Comparison of ENCODE assay signal across 8 cellular contexts in the genomic region with DNA sequence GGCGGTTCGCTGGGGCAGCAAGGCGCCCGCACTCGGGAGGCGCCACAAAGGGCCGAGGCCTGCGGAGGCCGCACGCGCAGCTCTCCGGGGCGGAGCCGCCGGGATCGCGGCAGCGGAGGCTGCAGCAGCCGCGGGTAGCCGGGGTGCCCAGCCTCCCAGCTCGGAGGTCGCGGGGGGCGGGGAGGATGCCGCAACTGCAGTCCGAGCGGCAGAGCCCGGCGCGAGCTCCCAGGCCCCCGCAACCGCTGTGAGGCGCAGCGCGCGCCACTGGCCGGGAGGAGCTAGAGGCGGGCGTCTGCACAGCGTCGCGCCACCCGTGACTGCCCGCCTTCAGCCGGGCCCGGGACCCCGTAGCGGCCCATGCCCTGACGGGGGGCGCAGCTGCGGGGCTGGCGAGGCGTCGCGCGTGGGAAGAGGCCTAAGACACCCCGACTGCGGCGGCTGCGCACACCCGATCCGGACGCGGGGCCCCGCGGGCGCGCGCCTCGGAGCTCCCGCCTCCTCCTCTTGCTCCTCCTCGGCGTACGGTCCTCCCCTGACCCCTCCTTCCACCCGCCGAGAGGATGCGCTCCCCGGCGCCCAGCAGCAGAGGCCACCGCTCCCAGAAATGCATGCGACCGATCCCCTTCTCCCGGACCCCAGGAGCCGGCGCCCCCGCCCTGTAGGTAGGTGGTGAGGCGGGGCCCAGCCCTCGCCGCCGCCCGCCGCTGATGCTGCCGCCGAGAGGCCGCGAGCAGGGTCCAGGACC. TPM values are rescaled to one million over a fixed set of nuclear protein-coding genes. Genes with fewer than 3 reads are reported as not detected.
DNase-seq lines count a peak whose midpoint lies in the region; ATAC-seq and TF ChIP-seq lines count a peak whose summit lies in the region.

A gene with protein sequence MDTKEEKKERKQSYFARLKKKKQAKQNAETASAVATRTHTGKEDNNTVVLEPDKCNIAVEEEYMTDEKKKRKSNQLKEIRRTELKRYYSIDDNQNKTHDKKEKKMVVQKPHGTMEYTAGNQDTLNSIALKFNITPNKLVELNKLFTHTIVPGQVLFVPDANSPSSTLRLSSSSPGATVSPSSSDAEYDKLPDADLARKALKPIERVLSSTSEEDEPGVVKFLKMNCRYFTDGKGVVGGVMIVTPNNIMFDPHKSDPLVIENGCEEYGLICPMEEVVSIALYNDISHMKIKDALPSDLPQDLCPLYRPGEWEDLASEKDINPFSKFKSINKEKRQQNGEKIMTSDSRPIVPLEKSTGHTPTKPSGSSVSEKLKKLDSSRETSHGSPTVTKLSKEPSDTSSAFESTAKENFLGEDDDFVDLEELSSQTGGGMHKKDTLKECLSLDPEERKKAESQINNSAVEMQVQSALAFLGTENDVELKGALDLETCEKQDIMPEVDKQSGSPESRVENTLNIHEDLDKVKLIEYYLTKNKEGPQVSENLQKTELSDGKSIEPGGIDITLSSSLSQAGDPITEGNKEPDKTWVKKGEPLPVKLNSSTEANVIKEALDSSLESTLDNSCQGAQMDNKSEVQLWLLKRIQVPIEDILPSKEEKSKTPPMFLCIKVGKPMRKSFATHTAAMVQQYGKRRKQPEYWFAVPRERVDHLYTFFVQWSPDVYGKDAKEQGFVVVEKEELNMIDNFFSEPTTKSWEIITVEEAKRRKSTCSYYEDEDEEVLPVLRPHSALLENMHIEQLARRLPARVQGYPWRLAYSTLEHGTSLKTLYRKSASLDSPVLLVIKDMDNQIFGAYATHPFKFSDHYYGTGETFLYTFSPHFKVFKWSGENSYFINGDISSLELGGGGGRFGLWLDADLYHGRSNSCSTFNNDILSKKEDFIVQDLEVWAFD (plus strand): TSS at position 558 of the 748 bp plus-strand sequence. CDS start 24,395 bp downstream, outside the sequence.

- peak within 1 kb of the TSS; percentile 96 for H3K4me3 Mint-ChIP-seq in activated naive CD8-positive, alpha-beta T cell treated with anti-CD3 and anti-CD28 coated beads, Interleukin-2, amount 10 ng/mL, durations not matched to agents 7 days and 5 days

- peak within 1 kb of the TSS; percentile 19 for H2BK12ac ChIP-seq in trophoblast cell (ENCODE audit: low read length)

- peak within 1 kb of the TSS; percentile 60 for H3K4ac ChIP-seq in trophoblast cell (ENCODE audit: low read depth, low read length)

- H3K79me1 ChIP-seq in trophoblast cell (ENCODE audit: low read length), result peaks cover 15% of the 10 kb centered on the region

- H3K9me3 Mint-ChIP-seq in activated naive CD8-positive, alpha-beta T cell treated with anti-CD3 and anti-CD28 coated beads, Interleukin-2, amount 10 ng/mL, durations not matched to agents 7 days and 5 days, result no peaks in the 10 kb centered on the region

- H3K27ac ChIP-seq in GM23248 (peak within 1 kb of the TSS; percentile 93), Karpas-422 (ENCODE audit: low read length) (peak within 1 kb of the TSS; percentile 98), trophoblast cell (ENCODE audit: low read depth, low read length) (peak within 1 kb of the TSS; percentile 75), tibial nerve (peak within 1 kb of the TSS; percentile 95 to 99 (median 97))

- H3K36me3 ChIP-seq in GM23248 (ENCODE audit: low read depth) (no peaks in the 10 kb centered on the region), Karpas-422 (ENCODE audit: insufficient read depth, low read length) (no peaks in the 10 kb centered on the region; the same call in 1 of the 2 replicates), trophoblast cell (ENCODE audit: control insufficient read depth in 1 of 2, insufficient read depth in 2 of 2, low read length in 2 of 2) (no peaks in the 10 kb centered on the region), tibial nerve (no peaks in the 10 kb centered on the region)

- H3F3A ChIP-seq in GM23248 (ENCODE audit: insufficient read depth), result peaks cover 21% of the 10 kb centered on the region

- peak within 1 kb of the TSS; percentile 99 for H3K27ac Mint-ChIP-seq in activated naive CD8-positive, alpha-beta T cell treated with anti-CD3 and anti-CD28 coated beads, Interleukin-2, amount 10 ng/mL, durations not matched to agents 7 days and 5 days

- in situ Hi-C loops in G401 (cut with HindIII; ENCODE audit: low sequenced_read_pairs) (no loop called here), GM23248 (cut with MboI) (no loop called here)

- peak in 1 of 2 donors; percentile 93 for TF ChIP-seq EP300 in tibial nerve (IDR thresholded peaks at IDR 0.05)

- peak; percentile 71 to 95 for TF ChIP-seq POLR2A in tibial nerve (IDR thresholded peaks at IDR 0.05)

- peak within 1 kb of the TSS; percentile 83 for H2AFZ ChIP-seq in GM23248
- peak within 1 kb of the TSS; percentile 2; the same call in 1 of the 2 replicates for H2AFZ ChIP-seq in Karpas-422 (ENCODE audit: low read length)
- H2AFZ ChIP-seq in trophoblast cell (ENCODE audit: insufficient read depth, low read length, poor library complexity), result peak within 1 kb of the TSS; percentile 91

- H3K4me1 ChIP-seq in GM23248 (ENCODE audit: insufficient read depth) (peaks cover 36% of the 10 kb centered on the region), Karpas-422 (ENCODE audit: low read length) (peaks cover 68% of the 10 kb centered on the region), trophoblast cell (ENCODE audit: control insufficient read depth in 1 of 2, insufficient read depth in 2 of 2, low read length in 2 of 2) (peaks cover 5 to 6% of the 10 kb centered on the region in 2 experiments), tibial nerve (peaks cover 0 to 61% (median 40%) of the 10 kb centered on the region in 4 donors)

- peak within 1 kb of the TSS; percentile 88 for H2BK120ac ChIP-seq in trophoblast cell (ENCODE audit: insufficient read depth, low read length, poor library complexity)

- H4K12ac ChIP-seq in trophoblast cell (ENCODE audit: low read depth, low read length), result peak within 1 kb of the TSS; percentile 91

- intact Hi-C loops in Right ventricle myocardium superior (cut with DNase I), result no loop called here

- H3K14ac ChIP-seq in trophoblast cell (ENCODE audit: low read length), result peak within 1 kb of the TSS; percentile 85

- peak in 4 of 5 experiments; percentile 4 to 50 (median 26) for TF ChIP-seq CTCF in tibial nerve (IDR thresholded peaks at IDR 0.05)

- POLR2A ChIA-PET in activated naive CD8-positive, alpha-beta T cell treated with anti-CD3 and anti-CD28 coated beads, Interleukin-2, amount 10 ng/mL, durations not matched to agents 7 days and 5 days (lab: Charles Lee), result interaction anchor here (0.5 to 5.2 kb wide), 41 partner anchors 8 to 1554 kb away, joined by 3 to 161 read pairs (median 4); partner anchors contain the start of genes HDDC2, HINT3 and TRMT11

- peaks cover 13% of the 10 kb centered on the region for H3K36me3 Mint-ChIP-seq in activated naive CD8-positive, alpha-beta T cell treated with anti-CD3 and anti-CD28 coated beads, Interleukin-2, amount 10 ng/mL, durations not matched to agents 7 days and 5 days

- peak within 1 kb of the TSS; percentile 93 for H4K91ac ChIP-seq in trophoblast cell (ENCODE audit: low read depth, low read length)

- ATAC-seq in activated naive CD8-positive, alpha-beta T cell treated with anti-CD3 and anti-CD28 coated beads, Interleukin-2, amount 10 ng/mL, durations not matched to agents 7 days and 5 days (ENCODE audit: low read depth), result peak; percentile 85
- ATAC-seq in Right ventricle myocardium superior (ENCODE audit: poor library complexity), result peak; percentile 94

- H3K23ac ChIP-seq in trophoblast cell (ENCODE audit: low read length), result no peak within 1 kb of the TSS

- H3K9me2 ChIP-seq in GM23248 (ENCODE audit: insufficient read depth), result no peaks in the 10 kb centered on the region
- H3K9me2 ChIP-seq in Karpas-422 (replicated peaks; ENCODE audit: insufficient read depth, low read length), result no peaks in the 10 kb centered on the region

- peak within 1 kb of the TSS; percentile 73 for H2BK5ac ChIP-seq in trophoblast cell (ENCODE audit: low read depth, low read length, poor library complexity)

- peak within 1 kb of the TSS; percentile 54 for H2AK5ac ChIP-seq in trophoblast cell (ENCODE audit: low read length)

- H3K4me1 Mint-ChIP-seq in activated naive CD8-positive, alpha-beta T cell treated with anti-CD3 and anti-CD28 coated beads, Interleukin-2, amount 10 ng/mL, durations not matched to agents 7 days and 5 days, result peaks cover 36% of the 10 kb centered on the region

- peak within 1 kb of the TSS; percentile 99 for H4K8ac ChIP-seq in trophoblast cell (ENCODE audit: low read depth, low read length)

- DNase-seq in G401 (ENCODE audit: low spot score) (peak; percentile 84), GM23248 (peak; percentile 89), Karpas-422 (peak; percentile 90), SKM-1 treated with dmso at 0.1 percent for 144 hours (lab: John Stamatoyannopoulos, UW; ENCODE audit: unreplicated experiment) (peak; percentile 71), Right ventricle myocardium superior (peak; percentile 89), trophoblast cell (peak; percentile 39 to 66), tibial nerve (ENCODE audit: low spot score in 2 of 2) (peak; percentile 71 to 73)
- peak; percentile 85 for DNase-seq in activated naive CD8-positive, alpha-beta T cell treated with anti-CD3 and anti-CD28 coated beads, Interleukin-2, amount 10 ng/mL, durations not matched to agents 7 days and 5 days

- H3K9ac ChIP-seq in GM23248, result peak within 1 kb of the TSS; percentile 92
- peak within 1 kb of the TSS; percentile 81 for H3K9ac ChIP-seq in Karpas-422 (ENCODE audit: low read length)
- peak within 1 kb of the TSS; percentile 93 for H3K9ac ChIP-seq in trophoblast cell (ENCODE audit: low read length)

- H4K20me1 ChIP-seq in GM23248 (ENCODE audit: insufficient read depth), result no peaks in the 10 kb centered on the region
- H4K20me1 ChIP-seq in Karpas-422 (ENCODE audit: insufficient read depth, low read depth, low read length), result no peaks in the 10 kb centered on the region

- H3K27me3 ChIP-seq in GM23248 (replicated peaks; ENCODE audit: insufficient read depth) (no peaks in the 10 kb centered on the region), Karpas-422 (ENCODE audit: low read length) (no peaks in the 10 kb centered on the region), trophoblast cell (ENCODE audit: insufficient read depth, low read length) (no peaks in the 10 kb centered on the region), tibial nerve (no peaks in the 10 kb centered on the region)

- peak within 1 kb of the TSS; percentile 94 for H3K18ac ChIP-seq in trophoblast cell (ENCODE audit: low read length)

- H3K27me3 Mint-ChIP-seq in activated naive CD8-positive, alpha-beta T cell treated with anti-CD3 and anti-CD28 coated beads, Interleukin-2, amount 10 ng/mL, durations not matched to agents 7 days and 5 days, result no peaks in the 10 kb centered on the region

- 0% methylated on average over 53 to 68 of the region's 97 CpGs for WGBS in GM23248 (ENCODE audit: low coverage in 1 of 2, low lambda C conversion rate in 2 of 2, missing lambda C conversion rate in 2 of 2), 2 experiments
- WGBS in trophoblast cell (ENCODE audit: extremely low coverage, insufficient coverage, insufficient read length), result no CpG with 5 or more reads among the region's 97 CpGs
- 0 to 1% methylated on average over 26 to 39 of the region's 97 CpGs for WGBS in tibial nerve, 2 donors

- H3K4me2 ChIP-seq in GM23248 (ENCODE audit: unreplicated experiment) (peak within 1 kb of the TSS; percentile 95), Karpas-422 (ENCODE audit: low read depth, low read length, poor library complexity, severe bottlenecking) (peak within 1 kb of the TSS; percentile 87), trophoblast cell (ENCODE audit: low read length) (peak within 1 kb of the TSS; percentile 99)

- H3K9me3 ChIP-seq in GM23248 (ENCODE audit: low read depth), result no peaks in the 10 kb centered on the region
- H3K9me3 ChIP-seq in Karpas-422 (ENCODE audit: low read length), result no peaks in the 10 kb centered on the region
- H3K9me3 ChIP-seq in trophoblast cell (ENCODE audit: insufficient read depth, low read depth, low read length), result no peaks in the 10 kb centered on the region
- H3K9me3 ChIP-seq in tibial nerve, result no peaks in the 10 kb centered on the region

- H3K79me2 ChIP-seq in GM23248 (ENCODE audit: insufficient read depth) (peaks cover 9% of the 10 kb centered on the region; the same call in 1 of the 2 replicates), Karpas-422 (ENCODE audit: low read length) (peaks cover 52% of the 10 kb centered on the region), trophoblast cell (ENCODE audit: control insufficient read depth, insufficient read depth, low read length, poor library complexity) (peaks cover 2% of the 10 kb centered on the region)

- H3K4me3 ChIP-seq in GM23248 (peak within 1 kb of the TSS; percentile 78), Karpas-422 (ENCODE audit: low read length) (peak within 1 kb of the TSS; percentile 91), trophoblast cell (ENCODE audit: low read depth, low read length) (peak within 1 kb of the TSS; percentile 99), tibial nerve (peak within 1 kb of the TSS; percentile 77 to 94 (median 88))

RNA-seq across cellular contexts. Expression of the gene that starts here (rescaled TPM):
- 1.9 and 6.3 TPM in 2 replicates for total RNA-seq in G401 (2014; rRNA removed; shearing (Covaris generic))
- total RNA-seq in GM23248 (2014; rRNA removed; shearing (Covaris generic)), result 6.1 and 10.2 TPM in 2 replicates
- polyA plus RNA-seq in GM23248 (2016; fragmentation: Nextera tagmentation; extraction: Ambion mirVana), result 9.5 and 9.9 TPM in 2 replicates
- total RNA-seq in Karpas-422 (2014; rRNA removed; shearing (Covaris generic); ENCODE audit: low replicate concordance), result 28.6 and 34.2 TPM in 2 replicates
- 10 to 100 TPM; 51.1 to 58.6 TPM for total RNA-seq in activated naive CD8-positive, alpha-beta T cell treated with anti-CD3 and anti-CD28 coated beads, Interleukin-2, amount 10 ng/mL, durations not matched to agents 7 days and 5 days
- total RNA-seq in Right ventricle myocardium superior (12.7 TPM), tibial nerve (10 to 100 TPM; 38.7 to 86.7 (median 59.7) TPM)
- 16.3 and 17.4 TPM in 2 replicates for polyA plus RNA-seq in trophoblast cell (2013)

Comparison
In these comparisons a context has a peak if more than half of its experiments do, and no peak if none do; other contexts are left out.
1. Peak in every context shown above with its lines: DNase-seq, ATAC-seq, H3K4me3 ChIP-seq and H3K27ac ChIP-seq.
2. H2AFZ ChIP-seq: peak in every context shown above with its lines; median percentile 91 in trophoblast cell; 83 in GM23248; 2 in Karpas-422.